Comparison of ENCODE assay signal across 1 cellular context in genomic region chr2:9212661-9213411, GRCh38.
TF ChIP-seq lines count a peak whose summit lies in the region.

No MANE protein-coding gene starts in this region.

TF ChIP-seq in K562, 482 proteins besides CTCF, POLR2A, EP300 and RAD21 (continued from another document):
- no peak for TF ChIP-seq RNF219 (CRISPR knock-in tag; IDR thresholded peaks at IDR 0.05)
- TF ChIP-seq ZNF165 (CRISPR knock-in tag; IDR thresholded peaks at IDR 0.05; ENCODE audit: borderline replicate concordance): no peak
- TF ChIP-seq ZNF518B (CRISPR knock-in tag; IDR thresholded peaks at IDR 0.05): no peak
- peak; percentile 35; the same call in 1 of the 2 replicates for TF ChIP-seq BHLHE40 (IDR thresholded peaks at IDR 0.05; ENCODE audit: low read length)
